ENCODE assay signal across 25 cellular contexts in the genomic region with DNA sequence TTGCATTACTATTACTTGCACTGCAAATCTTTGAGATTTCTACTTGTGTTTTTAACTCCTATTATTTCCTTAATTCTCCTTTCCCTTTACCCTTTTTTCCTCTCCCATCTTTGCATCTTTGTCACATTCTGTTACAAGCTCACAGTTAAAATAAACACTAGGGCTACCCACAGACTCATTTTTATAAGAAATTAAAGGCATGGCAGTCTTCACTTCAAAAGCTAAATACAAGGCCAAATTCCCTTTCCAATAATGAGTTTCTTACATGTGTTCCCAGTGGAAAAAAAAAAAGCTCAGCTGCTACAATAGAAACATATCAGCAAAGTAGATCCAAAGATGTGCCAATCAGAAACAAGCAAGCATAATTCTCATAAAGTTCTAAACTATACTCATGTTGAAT.
"Had no signal": no experiment of that assay in that cellular context is flagged by ENCODE, and none has a peak within 500 bp of the region (broad histone marks: within the 10 kb centered on the region; RNA-seq: fewer than 3 reads in every experiment).

No MANE protein-coding gene starts in this region.

- H3K9me3 ChIP-seq: left ventricle myocardium inferior, pancreas, prostate gland, tibial nerve, vagina had no signal

- ATAC-seq: natural killer cell, pancreas, right cardiac atrium, sciatic nerve had no signal

- H3K4me3 Mint-ChIP-seq: mesothelial cell of epicardium; natural killer cell; stimulated activated naive CD8-positive, alpha-beta T cell treated with anti-CD3 and anti-CD28 coated beads, Interleukin-15, Interleukin-2, amounts not matched to agents 100 ng/mL and 50 ng/mL, for 24 hours; type B pancreatic cell had no signal

- H3K4me3 ChIP-seq: hepatocyte, left ventricle myocardium inferior, lung, pancreas, prostate gland, skin epidermis, tibial nerve, vagina had no signal

- H3K36me3 Mint-ChIP-seq: natural killer cell had no signal

- H3K9me3 Mint-ChIP-seq: mesothelial cell of epicardium; naive B cell; natural killer cell; stimulated activated naive CD8-positive, alpha-beta T cell treated with anti-CD3 and anti-CD28 coated beads, Interleukin-15, Interleukin-2, amounts not matched to agents 100 ng/mL and 50 ng/mL, for 24 hours; type B pancreatic cell had no signal

- H3K27ac ChIP-seq: hepatocyte, left ventricle myocardium inferior, pancreas, prostate gland, skin epidermis, tibial nerve, vagina had no signal

- H3K27me3 Mint-ChIP-seq: naive B cell; stimulated activated naive CD8-positive, alpha-beta T cell treated with anti-CD3 and anti-CD28 coated beads, Interleukin-15, Interleukin-2, amounts not matched to agents 100 ng/mL and 50 ng/mL, for 24 hours; type B pancreatic cell had no signal

- H3K4me1 ChIP-seq: prostate gland, vagina had no signal

- H3K27me3 ChIP-seq: hepatocyte, pancreas, tibial nerve, vagina had no signal

- H3K4me2 ChIP-seq: hepatocyte had no signal

- H2AFZ ChIP-seq: hepatocyte had no signal

- H3K27ac Mint-ChIP-seq: mesothelial cell of epicardium; naive B cell; natural killer cell; stimulated activated naive CD8-positive, alpha-beta T cell treated with anti-CD3 and anti-CD28 coated beads, Interleukin-15, Interleukin-2, amounts not matched to agents 100 ng/mL and 50 ng/mL, for 24 hours; type B pancreatic cell had no signal

- DNase-seq: islet precursor cell; left ventricle myocardium inferior; mesendoderm; naive B cell; natural killer cell; nucleus accumbens; pancreas; posterior cingulate gyrus; retina; right cardiac atrium; stimulated activated CD4-positive, alpha-beta T cell treated with anti-CD3 and anti-CD28 coated beads, Interleukin-12 subunit alpha, Interleukin-12 subunit beta, amount 100 ng/mL, for 4 hours; stimulated activated CD4-positive, alpha-beta T cell treated with anti-CD3 and anti-CD28 coated beads, Interleukin-15, amount 100 ng/mL, for 24 hours; stimulated activated CD4-positive, alpha-beta T cell treated with anti-CD3 and anti-CD28 coated beads, Interleukin-2, amount 100 ng/mL, for 24 hours; stimulated activated CD4-positive, alpha-beta T cell treated with anti-CD3 and anti-CD28 coated beads, Interleukin-4, amount 100 ng/mL, for 1 hour; stimulated activated naive CD4-positive, alpha-beta T cell had no signal

- H3K36me3 ChIP-seq: prostate gland had no signal
